ENCODE assay signal across 2 cellular contexts in the genomic region with DNA sequence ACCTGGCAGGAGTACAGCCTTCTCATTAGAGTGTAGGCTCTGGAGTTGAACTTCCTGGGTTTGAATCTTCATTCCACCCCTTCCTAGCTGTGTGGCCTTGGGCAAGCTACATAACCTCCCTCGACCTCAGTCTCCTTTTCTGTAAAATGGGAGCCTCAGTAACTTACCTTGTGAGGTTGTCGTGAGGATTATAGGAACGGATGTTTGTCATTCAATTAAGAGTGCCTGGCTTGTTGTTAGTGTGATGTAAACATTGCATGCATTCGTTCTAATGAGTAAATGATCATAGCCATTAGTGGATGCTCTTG.
TF ChIP-seq lines count a peak whose summit lies in the region.

No MANE protein-coding gene starts in this region.

TF ChIP-seq in HCT116, 20 proteins besides CTCF, POLR2A, EP300 and RAD21:
- no peak for TF ChIP-seq SRF (IDR thresholded peaks at IDR 0.05; ENCODE audit: low read depth)
- TF ChIP-seq TCF7L2 (IDR thresholded peaks at IDR 0.05; ENCODE audit: borderline replicate concordance, extremely low read depth, insufficient read depth, insufficient read length) = no peak
- no peak for TF ChIP-seq ZNF274 (IDR thresholded peaks at IDR 0.05; ENCODE audit: low read depth, low read length)
- TF ChIP-seq YY1 (IDR thresholded peaks at IDR 0.05; ENCODE audit: extremely low read depth, insufficient replicate concordance, low read depth, low read length) = no peak
- TF ChIP-seq, protein P1, sequence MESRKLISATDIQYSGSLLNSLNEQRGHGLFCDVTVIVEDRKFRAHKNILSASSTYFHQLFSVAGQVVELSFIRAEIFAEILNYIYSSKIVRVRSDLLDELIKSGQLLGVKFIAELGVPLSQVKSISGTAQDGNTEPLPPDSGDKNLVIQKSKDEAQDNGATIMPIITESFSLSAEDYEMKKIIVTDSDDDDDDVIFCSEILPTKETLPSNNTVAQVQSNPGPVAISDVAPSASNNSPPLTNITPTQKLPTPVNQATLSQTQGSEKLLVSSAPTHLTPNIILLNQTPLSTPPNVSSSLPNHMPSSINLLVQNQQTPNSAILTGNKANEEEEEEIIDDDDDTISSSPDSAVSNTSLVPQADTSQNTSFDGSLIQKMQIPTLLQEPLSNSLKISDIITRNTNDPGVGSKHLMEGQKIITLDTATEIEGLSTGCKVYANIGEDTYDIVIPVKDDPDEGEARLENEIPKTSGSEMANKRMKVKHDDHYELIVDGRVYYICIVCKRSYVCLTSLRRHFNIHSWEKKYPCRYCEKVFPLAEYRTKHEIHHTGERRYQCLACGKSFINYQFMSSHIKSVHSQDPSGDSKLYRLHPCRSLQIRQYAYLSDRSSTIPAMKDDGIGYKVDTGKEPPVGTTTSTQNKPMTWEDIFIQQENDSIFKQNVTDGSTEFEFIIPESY (IDR thresholded peaks at IDR 0.05; ENCODE audit: extremely low read depth, insufficient replicate concordance, low read length) = no peak
- TF ChIP-seq, protein P2, sequence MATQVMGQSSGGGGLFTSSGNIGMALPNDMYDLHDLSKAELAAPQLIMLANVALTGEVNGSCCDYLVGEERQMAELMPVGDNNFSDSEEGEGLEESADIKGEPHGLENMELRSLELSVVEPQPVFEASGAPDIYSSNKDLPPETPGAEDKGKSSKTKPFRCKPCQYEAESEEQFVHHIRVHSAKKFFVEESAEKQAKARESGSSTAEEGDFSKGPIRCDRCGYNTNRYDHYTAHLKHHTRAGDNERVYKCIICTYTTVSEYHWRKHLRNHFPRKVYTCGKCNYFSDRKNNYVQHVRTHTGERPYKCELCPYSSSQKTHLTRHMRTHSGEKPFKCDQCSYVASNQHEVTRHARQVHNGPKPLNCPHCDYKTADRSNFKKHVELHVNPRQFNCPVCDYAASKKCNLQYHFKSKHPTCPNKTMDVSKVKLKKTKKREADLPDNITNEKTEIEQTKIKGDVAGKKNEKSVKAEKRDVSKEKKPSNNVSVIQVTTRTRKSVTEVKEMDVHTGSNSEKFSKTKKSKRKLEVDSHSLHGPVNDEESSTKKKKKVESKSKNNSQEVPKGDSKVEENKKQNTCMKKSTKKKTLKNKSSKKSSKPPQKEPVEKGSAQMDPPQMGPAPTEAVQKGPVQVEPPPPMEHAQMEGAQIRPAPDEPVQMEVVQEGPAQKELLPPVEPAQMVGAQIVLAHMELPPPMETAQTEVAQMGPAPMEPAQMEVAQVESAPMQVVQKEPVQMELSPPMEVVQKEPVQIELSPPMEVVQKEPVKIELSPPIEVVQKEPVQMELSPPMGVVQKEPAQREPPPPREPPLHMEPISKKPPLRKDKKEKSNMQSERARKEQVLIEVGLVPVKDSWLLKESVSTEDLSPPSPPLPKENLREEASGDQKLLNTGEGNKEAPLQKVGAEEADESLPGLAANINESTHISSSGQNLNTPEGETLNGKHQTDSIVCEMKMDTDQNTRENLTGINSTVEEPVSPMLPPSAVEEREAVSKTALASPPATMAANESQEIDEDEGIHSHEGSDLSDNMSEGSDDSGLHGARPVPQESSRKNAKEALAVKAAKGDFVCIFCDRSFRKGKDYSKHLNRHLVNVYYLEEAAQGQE (IDR thresholded peaks at IDR 0.05; ENCODE audit: low read depth) = no peak
- TF ChIP-seq, protein P3, sequence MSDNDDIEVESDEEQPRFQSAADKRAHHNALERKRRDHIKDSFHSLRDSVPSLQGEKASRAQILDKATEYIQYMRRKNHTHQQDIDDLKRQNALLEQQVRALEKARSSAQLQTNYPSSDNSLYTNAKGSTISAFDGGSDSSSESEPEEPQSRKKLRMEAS (IDR thresholded peaks at IDR 0.05) = no peak

TF ChIP-seq in H1, 55 proteins besides CTCF, POLR2A, EP300 and RAD21:
- no peak for TF ChIP-seq HDAC6 (IDR thresholded peaks at IDR 0.05; ENCODE audit: low read depth, low read length)
- TF ChIP-seq CEBPB (IDR thresholded peaks at IDR 0.05; ENCODE audit: low read depth, low read length) = no peak
- TF ChIP-seq SIX5 (IDR thresholded peaks at IDR 0.05; ENCODE audit: low read depth, low read length) = no peak
- TF ChIP-seq GTF2F1 (IDR thresholded peaks at IDR 0.05; ENCODE audit: borderline replicate concordance, low read depth, low read length) = no peak
- no peak for TF ChIP-seq SAP30 (IDR thresholded peaks at IDR 0.05; ENCODE audit: insufficient read depth, insufficient replicate concordance, low read length)
- no peak for TF ChIP-seq FOSL1 (IDR thresholded peaks at IDR 0.05; ENCODE audit: insufficient read depth, low read depth, low read length)
